In genomic region chr19:13277104-13277809, GRCh38 we compare ENCODE assay signal across 8 cellular contexts.
A peak's percentile ranks its signal among the peaks of the same experiment; 100 is the strongest.
DNase-seq lines count a peak whose midpoint lies in the region; ATAC-seq, FAIRE-seq and TF ChIP-seq lines count a peak whose summit lies in the region.

No MANE protein-coding gene starts in this region.

- H2BK15ac ChIP-seq in H1 (ENCODE audit: low read length): peak overlapping the region; percentile 5; the same call in 1 of the 2 replicates

- no peak overlapping the region for H2BK5ac ChIP-seq in H1 (ENCODE audit: low read depth, low read length)

- H4K91ac ChIP-seq in H1 (replicated peaks; ENCODE audit: insufficient read length, low read length): no peak overlapping the region

- no peak overlapping the region for H2BK20ac ChIP-seq in H1 (ENCODE audit: low read length)

- WGBS in H1 (ENCODE audit: extremely low coverage in 1 of 2, insufficient coverage in 1 of 2, insufficient read length in 1 of 2, insufficient replicate concordance in 2 of 2, low coverage in 1 of 2, low lambda C conversion rate in 2 of 2, missing lambda C conversion rate in 1 of 2), 2 experiments: 71% methylated on average over 17 of the region's 17 CpGs; no CpG with 5 or more reads in 1 of the 2 experiments

- H3K79me2 ChIP-seq in H1 (ENCODE audit: control insufficient read depth in 1 of 2, insufficient read depth in 2 of 2, low read length in 2 of 2): no peaks in the 10 kb centered on the region

- H3K4me3 ChIP-seq in H1 (ENCODE audit: extremely low read depth in 1 of 4, insufficient read depth in 2 of 4, low read depth in 3 of 4, low read length in 4 of 4): no peak overlapping the region

- H3K36me3 Mint-ChIP-seq in activated CD4-positive, alpha-beta memory T cell treated with anti-CD3 and anti-CD28 coated beads, Interleukin-2, amount 10 ng/mL, durations not matched to agents 7 days and 5 days (ENCODE audit: low read depth): peaks cover 3% of the 10 kb centered on the region

- H3K4ac ChIP-seq in H1 (replicated peaks; ENCODE audit: insufficient read length, low read depth, low read length): no peak overlapping the region

- peak overlapping the region; percentile 38 for H3K4me3 Mint-ChIP-seq in activated CD4-positive, alpha-beta memory T cell treated with anti-CD3 and anti-CD28 coated beads, Interleukin-2, amount 10 ng/mL, durations not matched to agents 7 days and 5 days

- TF ChIP-seq POLR2A in H1 (IDR thresholded peaks at IDR 0.05; ENCODE audit: control extremely low read depth in 1 of 2, low read depth in 2 of 2, low read length in 2 of 2): no peak

- H3K23me2 ChIP-seq in H1 (ENCODE audit: low read depth, low read length): no peaks in the 10 kb centered on the region; the same call in 1 of the 2 replicates

- H3K4me1 ChIP-seq in H1 (replicated peaks in 1 of 4; ENCODE audit: control insufficient read depth in 3 of 4, insufficient read depth in 4 of 4, low read length in 3 of 4): peaks cover 0 to 4% (median 1%) of the 10 kb centered on the region in 4 experiments; a peak in 3 of 7 replicates

- H2BK12ac ChIP-seq in H1 (ENCODE audit: low read depth, low read length): no peak overlapping the region

- H3K18ac ChIP-seq in H1 (ENCODE audit: extremely low read depth, low read length): no peak overlapping the region

- no peak overlapping the region for H2BK120ac ChIP-seq in H1 (replicated peaks; ENCODE audit: low read depth, low read length)

- POLR2A ChIA-PET in activated CD4-positive, alpha-beta memory T cell treated with anti-CD3 and anti-CD28 coated beads, Interleukin-2, amount 10 ng/mL, durations not matched to agents 7 days and 5 days (lab: Charles Lee): interaction anchor here (0.7 to 1.4 kb wide), 3 partner anchors 16 to 585 kb away, joined by 3 to 4 read pairs (median 3); no protein-coding TSS in a partner anchor
- POLR2A ChIA-PET in H1 (lab: Charles Lee; ENCODE audit: partially characterized antibody): interaction anchor here (0.6 kb wide), 1 partner anchor 242 kb away, joined by 6 read pairs; no protein-coding TSS in a partner anchor

- peaks cover 31% of the 10 kb centered on the region for H3K4me1 Mint-ChIP-seq in activated CD4-positive, alpha-beta memory T cell treated with anti-CD3 and anti-CD28 coated beads, Interleukin-2, amount 10 ng/mL, durations not matched to agents 7 days and 5 days

- TF ChIP-seq CTCF in H1 (IDR thresholded peaks at IDR 0.05; ENCODE audit: control extremely low read depth in 1 of 3, insufficient read depth in 1 of 3, low read depth in 1 of 3, low read length in 3 of 3): peak; percentile 3 to 77 (median 67)

- DNase-seq in DMS 273 (lab: John Stamatoyannopoulos, UW; ENCODE audit: unreplicated experiment) (peak; percentile 90), NOMO-1 (lab: John Stamatoyannopoulos, UW; ENCODE audit: unreplicated experiment in 2 of 2) (peak; percentile 69 to 84), H1 (ENCODE audit: low read depth in 1 of 2, low spot score in 2 of 2) (peak in 1 of 2 experiments; percentile 72), middle frontal gyrus (ENCODE audit: extremely low spot score, low spot score) (peak; percentile 53)
- DNase-seq in activated CD4-positive, alpha-beta memory T cell treated with anti-CD3 and anti-CD28 coated beads, Interleukin-2, amount 10 ng/mL, durations not matched to agents 7 days and 5 days: peak; percentile 74
- peak; percentile 17 to 34 for DNase-seq in stimulated activated CD8-positive, alpha-beta memory T cell treated with anti-CD3 and anti-CD28 coated beads, Interleukin-7, amount 100 ng/mL, for 1 hour (ENCODE audit: low read depth in 2 of 2)

- no peak overlapping the region for H2AK5ac ChIP-seq in H1 (ENCODE audit: low read depth, low read length)

- no peak overlapping the region; the same call in 1 of the 2 replicates for H4K8ac ChIP-seq in H1 (ENCODE audit: extremely low read depth, insufficient read depth, low read length)

- H2AFZ ChIP-seq in H1 (ENCODE audit: low read length): no peak overlapping the region; the same call in 1 of the 2 replicates

- H3K14ac ChIP-seq in H1 (ENCODE audit: insufficient read length): no peak overlapping the region

- H3K23ac ChIP-seq in H1 (ENCODE audit: insufficient read length): no peak overlapping the region

- H3K27ac ChIP-seq in H1 (ENCODE audit: low read depth, low read length): no peak overlapping the region

- no peak overlapping the region for H3K56ac ChIP-seq in H1 (replicated peaks; ENCODE audit: insufficient read length, low read depth, low read length)

- ATAC-seq in HG02763 (IDR thresholded peaks at IDR 0.05; ENCODE audit: unreplicated experiment): peak; percentile 62
- ATAC-seq in HG03159 (IDR thresholded peaks at IDR 0.05; ENCODE audit: unreplicated experiment): no peak

- TF ChIP-seq EP300 in H1 (IDR thresholded peaks at IDR 0.05; ENCODE audit: borderline replicate concordance in 1 of 2, low read depth in 2 of 2, low read length in 2 of 2): no peak

- H3K36me3 ChIP-seq in H1 (ENCODE audit: control insufficient read depth in 2 of 4, insufficient read depth in 4 of 4, low read length in 3 of 4): peaks cover 0 to 12% (median 5%) of the 10 kb centered on the region in 4 experiments; a peak in 2 of 8 replicates

- H3K27ac Mint-ChIP-seq in activated CD4-positive, alpha-beta memory T cell treated with anti-CD3 and anti-CD28 coated beads, Interleukin-2, amount 10 ng/mL, durations not matched to agents 7 days and 5 days: peak overlapping the region; percentile 87

- H3K9me3 Mint-ChIP-seq in activated CD4-positive, alpha-beta memory T cell treated with anti-CD3 and anti-CD28 coated beads, Interleukin-2, amount 10 ng/mL, durations not matched to agents 7 days and 5 days: no peaks in the 10 kb centered on the region

- H3K9ac ChIP-seq in H1 (replicated peaks in 1 of 4; ENCODE audit: extremely low read depth in 1 of 4, low read depth in 3 of 4, low read length in 3 of 4): no peak overlapping the region

- H3K4me2 ChIP-seq in H1 (ENCODE audit: insufficient read depth in 1 of 2, low read depth in 2 of 2, low read length in 2 of 2): no peak overlapping the region

- no peaks in the 10 kb centered on the region for H4K20me1 ChIP-seq in H1 (replicated peaks in 1 of 2; ENCODE audit: control insufficient read depth in 1 of 2, insufficient read depth in 2 of 2, low read length in 2 of 2)

- H3K27me3 ChIP-seq in H1 (replicated peaks in 1 of 4; ENCODE audit: control insufficient read depth in 3 of 4, extremely low read depth in 1 of 4, insufficient read depth in 3 of 4, low read length in 3 of 4): no peaks in the 10 kb centered on the region

- CTCF ChIA-PET in activated CD4-positive, alpha-beta memory T cell treated with anti-CD3 and anti-CD28 coated beads, Interleukin-2, amount 10 ng/mL, durations not matched to agents 7 days and 5 days (lab: Charles Lee): interaction anchor here (0.6 to 3.6 kb wide), 39 partner anchors 9 to 1071 kb away, joined by 3 to 43 read pairs (median 4); partner anchors contain the start of genes ASF1B, IER2 and STX10
- CTCF ChIA-PET in H1 (lab: Charles Lee; ENCODE audit: partially characterized antibody): interaction anchor here (0.6 to 7.5 kb wide), 49 partner anchors 8 to 334 kb away, joined by 3 to 50 read pairs (median 6); no protein-coding TSS in a partner anchor

- no peaks in the 10 kb centered on the region for H3K27me3 Mint-ChIP-seq in activated CD4-positive, alpha-beta memory T cell treated with anti-CD3 and anti-CD28 coated beads, Interleukin-2, amount 10 ng/mL, durations not matched to agents 7 days and 5 days

- H4K5ac ChIP-seq in H1 (ENCODE audit: insufficient read length, low read depth, low read length): no peak overlapping the region

- TF ChIP-seq RAD21 in H1 (IDR thresholded peaks at IDR 0.05 in 1 of 2, conservative IDR thresholded peaks at IDR 0.05 in 1 of 2; ENCODE audit: low read depth in 2 of 2, low read length in 2 of 2): peak; percentile 83 to 87

- FAIRE-seq in H1 (lab: Jason Lieb, UNC): peak; percentile 92

- no peaks in the 10 kb centered on the region for H3K79me1 ChIP-seq in H1 (ENCODE audit: low read depth, low read length)

- H3K9me3 ChIP-seq in H1 (ENCODE audit: insufficient read depth in 2 of 2, low read depth in 1 of 2, low read length in 1 of 2): peaks cover under 1 to 2% of the 10 kb centered on the region in 2 experiments; a peak in 2 of 4 replicates

TF ChIP-seq in H1, 55 proteins besides CTCF, POLR2A, EP300 and RAD21:
- peak in 1 of 2 experiments; percentile 98; a peak in 2 of 4 replicates for TF ChIP-seq HDAC2 (IDR thresholded peaks at IDR 0.05; ENCODE audit: borderline replicate concordance in 1 of 2, low read depth in 2 of 2, low read length in 2 of 2)
- TF ChIP-seq RBBP5 (IDR thresholded peaks at IDR 0.05; ENCODE audit: borderline replicate concordance, low read depth, low read length): no peak
- TF ChIP-seq KDM1A (IDR thresholded peaks at IDR 0.05; ENCODE audit: borderline replicate concordance, low read length): peak; percentile 99
- TF ChIP-seq RNF2 (IDR thresholded peaks at IDR 0.05; ENCODE audit: borderline replicate concordance, low read depth, low read length, missing control alignments, poor library complexity, severe bottlenecking): no peak
- no peak for TF ChIP-seq PHF8 (conservative IDR thresholded peaks at IDR 0.05; ENCODE audit: low read depth, low read length)
- no peak for TF ChIP-seq CBX8 (IDR thresholded peaks at IDR 0.05; ENCODE audit: borderline replicate concordance, low read depth, low read length)
- TF ChIP-seq SP2 (IDR thresholded peaks at IDR 0.05; ENCODE audit: low read length): no peak
- TF ChIP-seq ZNF274 (IDR thresholded peaks at IDR 0.05; ENCODE audit: borderline replicate concordance, extremely low read depth, low read length): no peak
- TF ChIP-seq NANOG (IDR thresholded peaks at IDR 0.05; ENCODE audit: insufficient read depth, low read depth, low read length, poor library complexity, severe bottlenecking): no peak
- no peak for TF ChIP-seq BCL11A (IDR thresholded peaks at IDR 0.05; ENCODE audit: low read depth in 2 of 2, low read length in 2 of 2)
